ENCODE assay signal across 17 cellular contexts in the genomic region with DNA sequence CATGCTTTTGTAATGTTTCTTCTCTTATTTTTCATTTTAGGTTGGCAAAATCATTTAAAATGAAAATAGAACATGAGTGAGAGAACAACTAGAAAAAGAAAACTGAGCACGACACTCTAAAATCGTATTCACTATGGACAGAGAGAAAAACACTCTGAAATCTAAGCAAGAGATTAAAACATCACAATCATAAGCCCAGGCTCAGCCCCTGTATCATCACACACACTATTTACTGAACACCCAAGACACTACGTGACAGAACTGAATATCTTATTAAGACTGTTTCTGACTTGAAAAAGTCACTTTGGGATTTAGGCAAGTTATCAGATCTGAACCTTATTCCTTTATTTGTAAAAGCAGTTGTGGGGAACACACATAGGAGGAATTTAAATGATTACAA.
DNase-seq lines count a peak whose midpoint lies in the region; ATAC-seq and TF ChIP-seq lines count a peak whose summit lies in the region.
"Had no signal": no experiment of that assay in that cellular context is flagged by ENCODE, and none has a peak within 500 bp of the region (broad histone marks: within the 10 kb centered on the region; RNA-seq: fewer than 3 reads in every experiment).

No MANE protein-coding gene starts in this region.

- H3K27ac ChIP-seq in ACC112 (ENCODE audit: low read depth, low read length), result no peak overlapping the region
- H3K27ac ChIP-seq: KMS-11 had no signal

- H3K9me3 Mint-ChIP-seq in osteocyte (ENCODE audit: unreplicated experiment), result no peaks in the 10 kb centered on the region
- H3K9me3 Mint-ChIP-seq: activated CD8-positive, alpha-beta T cell treated with anti-CD3 and anti-CD28 coated beads for 36 hours; T-helper 2 cell treated with Interferon-gamma antibody and Interleukin-4, amounts not matched to agents 5 μg/mL and 100 μg/mL, for 36 hours had no signal

- H3K27me3 ChIP-seq in ACC112 (ENCODE audit: insufficient read depth, low read length) (no peaks in the 10 kb centered on the region), iPS-15b (ENCODE audit: control insufficient read depth, insufficient read depth, low read length) (no peaks in the 10 kb centered on the region)
- H3K27me3 ChIP-seq: uterus had no signal

- no peak overlapping the region for H2AFZ ChIP-seq in ACC112 (ENCODE audit: low read length, unreplicated experiment)

- DNase-seq in NCI-H82 treated with DMSO at 0.1 percent for 48 hours (lab: John Stamatoyannopoulos, UW; ENCODE audit: unreplicated experiment) (peak; percentile 76), osteocyte (ENCODE audit: extremely low spot score, unreplicated experiment) (no peak), GF-D8 (lab: John Stamatoyannopoulos, UW) (no peak), EL (no peak)
- no peak for DNase-seq in activated CD4-positive, CD25-positive, alpha-beta regulatory T cell (lab: John Stamatoyannopoulos, UW)
- DNase-seq: activated CD8-positive, alpha-beta T cell treated with anti-CD3 and anti-CD28 coated beads for 36 hours; AML-193; DMS79 treated with DMSO at 0.1 percent for 48 hours; RPMI8226; stimulated activated CD8-positive, alpha-beta memory T cell treated with anti-CD3 and anti-CD28 coated beads, Interleukin-4, amount 100 ng/mL, for 48 hours had no signal

- no peak overlapping the region for H3K9ac ChIP-seq in iPS-15b (ENCODE audit: low read depth, low read length)
- H3K9ac ChIP-seq: KMS-11 had no signal

- H3K4me3 Mint-ChIP-seq in osteocyte (ENCODE audit: unreplicated experiment), result peak overlapping the region; percentile 65
- H3K4me3 Mint-ChIP-seq: activated CD8-positive, alpha-beta T cell treated with anti-CD3 and anti-CD28 coated beads for 36 hours; T-helper 2 cell treated with Interferon-gamma antibody and Interleukin-4, amounts not matched to agents 5 μg/mL and 100 μg/mL, for 36 hours had no signal

- no peaks in the 10 kb centered on the region for H3K36me3 Mint-ChIP-seq in osteocyte (ENCODE audit: unreplicated experiment)

- H3K9me3 ChIP-seq in iPS-15b (ENCODE audit: control insufficient read depth, insufficient read depth, low read length), result no peaks in the 10 kb centered on the region
- H3K9me3 ChIP-seq: uterus had no signal

- H3K4me3 ChIP-seq in ACC112 (ENCODE audit: low read depth, low read length) (peak overlapping the region; percentile 72), iPS-15b (ENCODE audit: low read depth, low read length) (peak overlapping the region; percentile 47)
- H3K4me3 ChIP-seq: GM12878 had no signal

- peaks cover 23% of the 10 kb centered on the region for H3K4me1 Mint-ChIP-seq in osteocyte (ENCODE audit: unreplicated experiment)

- TF ChIP-seq CTCF in osteocyte (IDR thresholded peaks at IDR 0.05), result no peak

- no peaks in the 10 kb centered on the region for H3K79me2 ChIP-seq in ACC112 (ENCODE audit: control insufficient read depth, insufficient read depth, low read length, unreplicated experiment)

- H3K27me3 Mint-ChIP-seq in osteocyte (ENCODE audit: unreplicated experiment), result no peaks in the 10 kb centered on the region
- H3K27me3 Mint-ChIP-seq: activated CD8-positive, alpha-beta T cell treated with anti-CD3 and anti-CD28 coated beads for 36 hours had no signal

- H3K4me1 ChIP-seq in ACC112 (ENCODE audit: control insufficient read depth, insufficient read depth, low read length, unreplicated experiment), result peaks cover 22% of the 10 kb centered on the region
- H3K4me1 ChIP-seq in iPS-15b (ENCODE audit: control insufficient read depth, insufficient read depth, low read length), result peaks cover 36% of the 10 kb centered on the region

- peak overlapping the region; percentile 64 for H3K27ac Mint-ChIP-seq in osteocyte (ENCODE audit: unreplicated experiment)
- H3K27ac Mint-ChIP-seq: activated CD8-positive, alpha-beta T cell treated with anti-CD3 and anti-CD28 coated beads for 36 hours; T-helper 2 cell treated with Interferon-gamma antibody and Interleukin-4, amounts not matched to agents 5 μg/mL and 100 μg/mL, for 36 hours had no signal

- H3K36me3 ChIP-seq in ACC112 (ENCODE audit: insufficient read depth, low read length) (no peaks in the 10 kb centered on the region), iPS-15b (ENCODE audit: control insufficient read depth, insufficient read depth, low read length) (no peaks in the 10 kb centered on the region)
- H3K36me3 ChIP-seq: uterus had no signal

- ATAC-seq in GM18867 (IDR thresholded peaks at IDR 0.05; ENCODE audit: unreplicated experiment), result no peak
- ATAC-seq: activated CD8-positive, alpha-beta T cell treated with anti-CD3 and anti-CD28 coated beads for 36 hours; GM12878 had no signal
